In genomic region chr10:57919864-57920263, GRCh38 we compare ENCODE assay signal across 24 cellular contexts.
DNase-seq lines count a peak whose midpoint lies in the region; ATAC-seq, FAIRE-seq and TF ChIP-seq lines count a peak whose summit lies in the region.
"Had no signal": no experiment of that assay in that cellular context is flagged by ENCODE, and none has a peak within 500 bp of the region (broad histone marks: within the 10 kb centered on the region; RNA-seq: fewer than 3 reads in every experiment).

No MANE protein-coding gene starts in this region.

- H3K4me3 ChIP-seq in small intestine (ENCODE audit: low read depth in 1 of 2, low read length in 2 of 2) (no peak overlapping the region), breast epithelium (no peak overlapping the region)
- H3K4me3 ChIP-seq: GM12878, SJCRH30 had no signal

- 73 to 74% (median 73%) methylated on average over 1 of the region's 1 CpG for WGBS in small intestine, 3 donors

- TF ChIP-seq CTCF in breast epithelium (IDR thresholded peaks at IDR 0.05): no peak

- peak; percentile 36 for FAIRE-seq in colon (lab: Jason Lieb, UNC)
- FAIRE-seq in small intestine (lab: Jason Lieb, UNC): no peak
- FAIRE-seq: GM12878 had no signal

- H3K27ac ChIP-seq in small intestine (ENCODE audit: low read depth in 1 of 2, low read length in 1 of 2): no peak overlapping the region
- no peak overlapping the region for H3K27ac ChIP-seq in breast epithelium
- H3K27ac ChIP-seq: C4-2B, SJCRH30 had no signal

- no peaks in the 10 kb centered on the region for H3K9me3 ChIP-seq in small intestine (ENCODE audit: control insufficient read depth, low read depth)
- H3K9me3 ChIP-seq in breast epithelium: no peaks in the 10 kb centered on the region
- H3K9me3 ChIP-seq: SJCRH30 had no signal

- H3K36me3 ChIP-seq in small intestine (ENCODE audit: control insufficient read depth in 2 of 2, insufficient read depth in 2 of 2, low read length in 2 of 2): no peaks in the 10 kb centered on the region
- H3K36me3 ChIP-seq in breast epithelium: no peaks in the 10 kb centered on the region
- H3K36me3 ChIP-seq: SJCRH30 had no signal

- H3K27me3 ChIP-seq in small intestine (ENCODE audit: control insufficient read depth in 2 of 2, insufficient read depth in 2 of 2, low read length in 2 of 2) (no peaks in the 10 kb centered on the region), breast epithelium (no peaks in the 10 kb centered on the region)
- H3K27me3 ChIP-seq: SJCRH30 had no signal

- no peaks in the 10 kb centered on the region for H3K4me1 ChIP-seq in small intestine (ENCODE audit: control insufficient read depth in 2 of 2, insufficient read depth in 1 of 2, low read depth in 1 of 2, low read length in 1 of 2)
- no peaks in the 10 kb centered on the region for H3K4me1 ChIP-seq in breast epithelium
- H3K4me1 ChIP-seq: SJCRH30 had no signal

- intact Hi-C loops in breast epithelium (cut with DNase I; ENCODE audit: low total_unique reads): no loop called here

- no peak for TF ChIP-seq POLR2A in breast epithelium (IDR thresholded peaks at IDR 0.05)

- ATAC-seq in GM19455 (IDR thresholded peaks at IDR 0.05; ENCODE audit: unreplicated experiment) (no peak), HG03095 (IDR thresholded peaks at IDR 0.05; ENCODE audit: unreplicated experiment) (no peak)
- ATAC-seq: GM12878, HCT116, T-cell had no signal

- peak; percentile 6 for DNase-seq in SIG-M5 treated with dmso at 0.1 percent for 504 hours (lab: John Stamatoyannopoulos, UW; ENCODE audit: unreplicated experiment)
- no peak for DNase-seq in SIG-M5 (lab: John Stamatoyannopoulos, UW)
- DNase-seq in NCI-H69 (lab: John Stamatoyannopoulos, UW): peak; percentile 10
- DNase-seq in small intestine: peak; percentile 19
- DNase-seq in breast epithelium (ENCODE audit: low spot score in 2 of 2): no peak
- DNase-seq: 8988T, DND-41, GOT3, KBM-7, NCI-H1105 treated with DMSO at 0.1 percent for 48 hours, NCI-H1694, NCI-H2081, NCI-H2171 treated with DMSO at 0.1 percent for 48 hours, NCI-H526, OCI-M1, RPMI8226, SJCRH30, T-cell had no signal

Comparison
In these comparisons a context has a peak if more than half of its experiments do, and no peak if none do; other contexts are left out.
1. DNase-seq: peak in SIG-M5 treated with dmso at 0.1 percent for 504 hours (single experiment), NCI-H69 (single experiment) and small intestine (single experiment); none in SIG-M5 (single experiment) and breast epithelium (0 of 2).